9 cellular contexts compared by ENCODE assay signal in the genomic region with DNA sequence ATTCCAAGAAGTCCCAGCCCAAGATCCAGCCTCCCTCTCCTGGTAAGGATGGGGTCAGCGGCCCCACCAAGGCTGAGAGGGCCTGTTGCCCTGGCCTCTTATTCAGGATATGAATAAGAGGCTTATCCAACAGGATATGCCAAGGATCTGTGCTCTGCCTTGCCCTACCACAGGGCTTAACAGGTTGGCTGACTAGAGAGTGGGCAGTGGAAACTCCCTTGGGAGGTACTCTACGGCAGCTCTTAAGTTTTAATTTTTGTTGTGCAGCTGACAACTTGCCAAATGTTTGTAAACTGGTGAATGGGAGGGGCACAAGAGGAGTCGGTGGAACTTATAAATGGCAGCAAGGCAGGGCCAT. TPM values are rescaled to one million over a fixed set of nuclear protein-coding genes. Genes with fewer than 3 reads are reported as not detected.
A peak's percentile ranks its signal among the peaks of the same experiment; 100 is the strongest.
DNase-seq lines count a peak whose midpoint lies in the region; ATAC-seq and TF ChIP-seq lines count a peak whose summit lies in the region.
"Had no signal": no experiment of that assay in that cellular context is flagged by ENCODE, and none has a peak within 500 bp of the region (broad histone marks: within the 10 kb centered on the region; RNA-seq: fewer than 3 reads in every experiment).

No MANE protein-coding gene starts in this region.

- H3K27ac Mint-ChIP-seq in CD8-positive, alpha-beta T cell = peak overlapping the region; percentile 62

- H3K36me3 Mint-ChIP-seq in CD8-positive, alpha-beta T cell = peaks cover 94% of the 10 kb centered on the region

- no peak overlapping the region for H3K4me3 ChIP-seq in CD8-positive, alpha-beta T cell (ENCODE audit: low read depth, low read length)
- H3K4me3 ChIP-seq in Peyer's patch = no peak overlapping the region
- no peak overlapping the region for H3K4me3 ChIP-seq in esophagus muscularis mucosa
- no peak overlapping the region for H3K4me3 ChIP-seq in ovary
- no peak overlapping the region for H3K4me3 ChIP-seq in OCI-LY7 (ENCODE audit: low read depth, low read length, poor library complexity, severe bottlenecking)
- H3K4me3 ChIP-seq in mucosa of descending colon = no peak overlapping the region

- CTCF ChIA-PET in CD8-positive, alpha-beta T cell (lab: Charles Lee) = interaction anchor here (0.7 to 1.1 kb wide), 4 partner anchors 18 to 70 kb away, joined by 3 to 4 read pairs (median 3); no protein-coding TSS in a partner anchor
- CTCF ChIA-PET in OCI-LY7 (lab: Charles Lee; ENCODE audit: unreplicated experiment) = no interaction called here

- DNase-seq in CD8-positive, alpha-beta T cell = no peak
- DNase-seq in Peyer's patch (no peak), esophagus muscularis mucosa (ENCODE audit: extremely low spot score) (no peak), ovary (no peak), OCI-LY7 (ENCODE audit: low spot score) (no peak), AG20443 (ENCODE audit: low spot score) (no peak), mucosa of descending colon (no peak), SKM-1 (lab: John Stamatoyannopoulos, UW; ENCODE audit: unreplicated experiment) (no peak)
- DNase-seq: effector CD8-positive, alpha-beta T cell had no signal

- H3K4me2 ChIP-seq in OCI-LY7 (ENCODE audit: low read length) = no peak overlapping the region

- WGBS in esophagus muscularis mucosa = 37% methylated on average over 2 of the region's 3 CpGs
- 29 to 39% (median 36%) methylated on average over 3 of the region's 3 CpGs for WGBS in ovary, 3 donors

- no peaks in the 10 kb centered on the region for H4K20me1 ChIP-seq in OCI-LY7 (ENCODE audit: insufficient read depth, low read length)

- intact Hi-C loops in CD8-positive, alpha-beta T cell (cut with DNase I, micrococcal nuclease) = no loop called here
- intact Hi-C loops in esophagus muscularis mucosa (cut with DNase I) (no loop called here), ovary (cut with DNase I) (no loop called here), OCI-LY7 (cut with micrococcal nuclease; ENCODE audit: unreplicated experiment) (no loop called here), mucosa of descending colon (cut with DNase I, micrococcal nuclease) (no loop called here)

- no peaks in the 10 kb centered on the region for H3K9me3 ChIP-seq in CD8-positive, alpha-beta T cell (ENCODE audit: low read length)
- no peaks in the 10 kb centered on the region for H3K9me3 ChIP-seq in Peyer's patch
- no peaks in the 10 kb centered on the region for H3K9me3 ChIP-seq in esophagus muscularis mucosa
- no peaks in the 10 kb centered on the region for H3K9me3 ChIP-seq in ovary
- no peaks in the 10 kb centered on the region for H3K9me3 ChIP-seq in OCI-LY7 (ENCODE audit: low read length)
- H3K9me3 ChIP-seq in mucosa of descending colon = no peaks in the 10 kb centered on the region

- no peak overlapping the region for H3K4me3 Mint-ChIP-seq in CD8-positive, alpha-beta T cell

- H3K9me3 Mint-ChIP-seq in CD8-positive, alpha-beta T cell = no peaks in the 10 kb centered on the region

- no TSS peak for BruUV-seq in OCI-LY7 (replicated peaks; lab: Mats Ljungman, UMichigan)

- no peaks in the 10 kb centered on the region for H3K79me2 ChIP-seq in OCI-LY7 (ENCODE audit: insufficient read depth, low read depth, low read length)

- POLR2A ChIA-PET in CD8-positive, alpha-beta T cell (lab: Charles Lee) = interaction anchor here (1.9 kb wide), 1 partner anchor 74 kb away, joined by 5 read pairs; no protein-coding TSS in a partner anchor
- POLR2A ChIA-PET in OCI-LY7 (lab: Charles Lee) = interaction anchor here (1.1 to 1.3 kb wide), 2 partner anchors 15 to 26 kb away, joined by 4 read pairs; no protein-coding TSS in a partner anchor

- H3K9me2 ChIP-seq in OCI-LY7 (ENCODE audit: insufficient read depth, low read length) = no peaks in the 10 kb centered on the region

- ATAC-seq in CD8-positive, alpha-beta T cell = no peak
- ATAC-seq in mucosa of descending colon = no peak

- TF ChIP-seq EP300 in esophagus muscularis mucosa (IDR thresholded peaks at IDR 0.05) (no peak), ovary (IDR thresholded peaks at IDR 0.05) (no peak)

- H3K27ac ChIP-seq in CD8-positive, alpha-beta T cell (ENCODE audit: low read depth, low read length) = no peak overlapping the region
- H3K27ac ChIP-seq in Peyer's patch (peak overlapping the region in 3 of 4 donors; percentile 27 to 65 (median 43)), esophagus muscularis mucosa (replicated peaks in 1 of 4) (peak overlapping the region; percentile 41 to 79 (median 67)), ovary (peak overlapping the region; percentile 12 to 52), OCI-LY7 (ENCODE audit: low read depth, low read length, poor library complexity, severe bottlenecking) (no peak overlapping the region)

- no peak overlapping the region for H2AFZ ChIP-seq in OCI-LY7 (ENCODE audit: low read length)

- peaks cover 12% of the 10 kb centered on the region for H3K4me1 Mint-ChIP-seq in CD8-positive, alpha-beta T cell (ENCODE audit: low read depth)

- no peak for TF ChIP-seq POLR2A in Peyer's patch (IDR thresholded peaks at IDR 0.05)
- TF ChIP-seq POLR2A in esophagus muscularis mucosa (IDR thresholded peaks at IDR 0.05; ENCODE audit: low read depth) = no peak
- no peak for TF ChIP-seq POLR2A in ovary (IDR thresholded peaks at IDR 0.05)

- H3K4me1 ChIP-seq in CD8-positive, alpha-beta T cell (ENCODE audit: insufficient read depth, low read length) = no peaks in the 10 kb centered on the region
- H3K4me1 ChIP-seq in Peyer's patch = peaks cover 0 to 14% (median 0%) of the 10 kb centered on the region in 4 donors
- peaks cover 37 to 58% (median 53%) of the 10 kb centered on the region in 4 donors for H3K4me1 ChIP-seq in esophagus muscularis mucosa
- H3K4me1 ChIP-seq in ovary (ENCODE audit: insufficient read depth) = peaks cover 22% of the 10 kb centered on the region
- H3K4me1 ChIP-seq in OCI-LY7 (ENCODE audit: insufficient read depth, low read length, poor library complexity, severe bottlenecking) = no peaks in the 10 kb centered on the region
- peaks cover 7% of the 10 kb centered on the region for H3K4me1 ChIP-seq in mucosa of descending colon (ENCODE audit: low read depth)

- H3K27me3 Mint-ChIP-seq in CD8-positive, alpha-beta T cell (ENCODE audit: low read depth) = no peaks in the 10 kb centered on the region

- no peak for TF ChIP-seq CTCF in CD8-positive, alpha-beta T cell (IDR thresholded peaks at IDR 0.05)
- TF ChIP-seq CTCF in Peyer's patch (IDR thresholded peaks at IDR 0.05) (no peak), esophagus muscularis mucosa (IDR thresholded peaks at IDR 0.05) (no peak), ovary (IDR thresholded peaks at IDR 0.05) (no peak), OCI-LY7 (conservative IDR thresholded peaks at IDR 0.05; ENCODE audit: low read length) (no peak), mucosa of descending colon (IDR thresholded peaks at IDR 0.05) (no peak)

- H3K27me3 ChIP-seq in CD8-positive, alpha-beta T cell (ENCODE audit: insufficient read depth, low read length) = no peaks in the 10 kb centered on the region
- H3K27me3 ChIP-seq in Peyer's patch (no peaks in the 10 kb centered on the region), esophagus muscularis mucosa (no peaks in the 10 kb centered on the region), ovary (no peaks in the 10 kb centered on the region)

- H3K36me3 ChIP-seq in CD8-positive, alpha-beta T cell (ENCODE audit: insufficient read depth, low read length) = peaks cover 82% of the 10 kb centered on the region
- H3K36me3 ChIP-seq in Peyer's patch = peaks cover 0 to 99% (median 0%) of the 10 kb centered on the region in 3 donors
- peaks cover 36 to 100% (median 93%) of the 10 kb centered on the region in 4 donors for H3K36me3 ChIP-seq in esophagus muscularis mucosa
- H3K36me3 ChIP-seq in ovary = no peaks in the 10 kb centered on the region
- H3K36me3 ChIP-seq in OCI-LY7 (ENCODE audit: insufficient read depth, low read length) = peaks cover 100% of the 10 kb centered on the region
- H3K36me3 ChIP-seq in mucosa of descending colon (ENCODE audit: low read depth) = peaks cover 42% of the 10 kb centered on the region

RNA-seq across cellular contexts. Expression of a gene that starts 16.5 kb away (rescaled TPM):
- total RNA-seq in CD8-positive, alpha-beta T cell = 10 to 100 TPM in 1 of 2 experiments, 1 to 10 TPM in 1; 9.5 to 12.7 TPM
- total RNA-seq in Peyer's patch (10 to 100 TPM in 3 of 4 donors, 1 to 10 TPM in 1; 9.9 to 24.5 (median 18.1) TPM), esophagus muscularis mucosa (10 to 100 TPM; 11.8 to 15.2 (median 13.7) TPM), ovary (10 to 100 TPM in 5 of 7 donors, 1 to 10 TPM in 2; 9.2 to 15.4 (median 10.5) TPM), OCI-LY7 (2022) (15.2 and 18.0 TPM in 2 replicates), mucosa of descending colon (10 to 100 TPM; 16.5 to 22.3 (median 17.5) TPM)
- 10 to 100 TPM; 12.4 to 13.3 TPM for polyA plus RNA-seq in ovary
- total RNA-seq in OCI-LY7 (2014; rRNA removed; shearing (Covaris generic)) = 8.2 and 10.3 TPM in 2 replicates

RNA-seq across cellular contexts. Expression of a gene that starts 55.2 kb away (rescaled TPM):
- total RNA-seq in CD8-positive, alpha-beta T cell = 10 to 100 TPM; 55.2 to 55.4 TPM
- total RNA-seq in Peyer's patch (10 to 100 TPM; 12.4 to 40.3 (median 29.0) TPM), esophagus muscularis mucosa (10 to 100 TPM in 3 of 4 donors, 1 to 10 TPM in 1; 9.6 to 31.7 (median 20.8) TPM), ovary (10 to 100 TPM; 10.7 to 15.8 (median 12.3) TPM), OCI-LY7 (2022) (17.1 and 18.2 TPM in 2 replicates), mucosa of descending colon (10 to 100 TPM; 22.8 to 30.5 (median 26.9) TPM)
- polyA plus RNA-seq in ovary = 10 to 100 TPM in 1 of 2 donors, 1 to 10 TPM in 1; 9.5 to 12.9 TPM
- total RNA-seq in OCI-LY7 (2014; rRNA removed; shearing (Covaris generic)) = 8.0 and 19.5 TPM in 2 replicates

Comparison
In these comparisons a context has a peak if more than half of its experiments do, and no peak if none do; other contexts are left out.
1. H3K27ac ChIP-seq: peak in Peyer's patch (3 of 4), esophagus muscularis mucosa (4 of 4) and ovary (2 of 2); none in CD8-positive, alpha-beta T cell (single experiment) and OCI-LY7 (single experiment).